In the genomic region with DNA sequence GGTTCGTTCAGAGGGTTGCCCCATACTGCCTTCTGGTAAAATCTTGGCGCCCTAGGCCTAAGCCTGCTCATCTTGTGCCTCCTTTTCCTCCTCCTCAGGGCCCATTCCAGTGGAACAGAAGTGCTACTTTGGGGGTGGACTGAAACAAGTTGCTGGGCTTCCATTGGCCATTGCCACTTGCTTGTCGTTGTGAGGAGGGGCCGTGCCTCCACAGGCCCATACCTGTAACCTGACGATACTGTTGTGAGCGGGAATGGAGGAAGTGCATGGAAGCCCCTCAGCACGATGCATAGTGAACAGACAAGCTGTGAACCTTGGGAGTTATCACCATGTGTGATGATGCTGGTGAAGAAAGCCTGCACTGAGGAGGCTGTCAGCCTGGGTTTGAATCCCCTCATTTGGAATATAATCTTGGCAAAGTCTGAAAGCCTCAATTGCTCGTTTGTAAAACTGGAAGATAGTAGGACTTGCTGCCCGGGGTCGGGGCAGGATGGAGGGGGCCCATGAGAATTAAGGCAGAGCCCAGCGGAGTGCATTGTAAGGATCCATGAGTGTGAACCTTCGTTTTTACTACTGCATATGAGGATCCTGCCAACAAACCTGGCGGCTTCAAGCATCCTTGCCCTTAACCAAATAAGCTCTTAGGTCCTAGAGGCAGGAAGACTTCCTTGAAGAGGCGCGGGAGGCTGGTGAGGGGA, we compare ENCODE assay signal across 8 cellular contexts. TPM values are rescaled to one million over a fixed set of nuclear protein-coding genes. Genes with fewer than 3 reads are reported as not detected.
DNase-seq lines count a peak whose midpoint lies in the region; ATAC-seq, FAIRE-seq and TF ChIP-seq lines count a peak whose summit lies in the region.

No MANE protein-coding gene starts in this region.

- H3K79me2 ChIP-seq in astrocyte (ENCODE audit: insufficient read depth, low read length), result peaks cover 40% of the 10 kb centered on the region

- in situ Hi-C loops in transverse colon (cut with MboI; ENCODE audit: low pct_ligation_motif_present in 1 of 4, low pct_unique_long_range_greater_than_20kb in 1 of 4, low sequenced_read_pairs in 3 of 4), result loop anchor here in 1 of 4 donors (10.0 kb wide), 1 partner anchor 66 kb away; no protein-coding TSS in a partner anchor

- H3K36me3 Mint-ChIP-seq in activated naive CD4-positive, alpha-beta T cell treated with anti-CD3 and anti-CD28 coated beads, Interleukin-2, amount 10 ng/mL, durations not matched to agents 7 days and 5 days, result no peaks in the 10 kb centered on the region
- peaks cover 2% of the 10 kb centered on the region for H3K36me3 Mint-ChIP-seq in astrocyte (ENCODE audit: low read depth, unreplicated experiment)

- H3K27me3 ChIP-seq in astrocyte (ENCODE audit: insufficient read depth, low read length) (no peaks in the 10 kb centered on the region), liver (ENCODE audit: control insufficient read depth in 4 of 4, insufficient read depth in 4 of 4, low read length in 3 of 4) (no peaks in the 10 kb centered on the region), transverse colon (no peaks in the 10 kb centered on the region)

- DNase-seq in activated naive CD4-positive, alpha-beta T cell treated with anti-CD3 and anti-CD28 coated beads, Interleukin-2, amount 10 ng/mL, durations not matched to agents 7 days and 5 days, result no peak
- DNase-seq in activated naive CD4-positive, alpha-beta T cell treated with anti-CD3 and anti-CD28 coated beads, Interleukin-2, amount 50 U/mL, for 16 hours, result no peak
- DNase-seq in astrocyte (ENCODE audit: low read depth) (no peak), transverse colon (no peak), mucosa of gallbladder (ENCODE audit: low spot score) (no peak)

- peaks cover 58% of the 10 kb centered on the region for H3K27me3 Mint-ChIP-seq in activated naive CD4-positive, alpha-beta T cell treated with anti-CD3 and anti-CD28 coated beads, Interleukin-2, amount 10 ng/mL, durations not matched to agents 7 days and 5 days
- H3K27me3 Mint-ChIP-seq in astrocyte (ENCODE audit: low read depth, unreplicated experiment), result no peaks in the 10 kb centered on the region

- H3K27ac Mint-ChIP-seq in activated naive CD4-positive, alpha-beta T cell treated with anti-CD3 and anti-CD28 coated beads, Interleukin-2, amount 10 ng/mL, durations not matched to agents 7 days and 5 days, result no peak overlapping the region
- H3K27ac Mint-ChIP-seq in astrocyte (ENCODE audit: unreplicated experiment), result no peak overlapping the region

- H3K9me3 ChIP-seq in astrocyte (ENCODE audit: insufficient read depth, low read depth, low read length), result no peaks in the 10 kb centered on the region
- H3K9me3 ChIP-seq in liver (ENCODE audit: control insufficient read depth in 4 of 4, low read length in 3 of 4), result no peaks in the 10 kb centered on the region
- H3K9me3 ChIP-seq in transverse colon, result no peaks in the 10 kb centered on the region

- H3K9ac ChIP-seq in astrocyte (ENCODE audit: low read length) (peak overlapping the region; percentile 98), liver (ENCODE audit: low read depth in 1 of 2, low read length in 2 of 2) (no peak overlapping the region)

- TF ChIP-seq RAD21 in liver (IDR thresholded peaks at IDR 0.05), result no peak

- no peaks in the 10 kb centered on the region for H3K9me3 Mint-ChIP-seq in activated naive CD4-positive, alpha-beta T cell treated with anti-CD3 and anti-CD28 coated beads, Interleukin-2, amount 10 ng/mL, durations not matched to agents 7 days and 5 days
- no peaks in the 10 kb centered on the region for H3K9me3 Mint-ChIP-seq in astrocyte (ENCODE audit: unreplicated experiment)

- H3K4me1 ChIP-seq in astrocyte (ENCODE audit: insufficient read depth, low read length) (peaks cover 31% of the 10 kb centered on the region), liver (ENCODE audit: control insufficient read depth in 4 of 4, insufficient read depth in 4 of 4, low read length in 3 of 4) (peaks cover 5 to 52% (median 22%) of the 10 kb centered on the region in 4 donors), transverse colon (peaks cover 3 to 45% (median 13%) of the 10 kb centered on the region in 4 donors)

- no peaks in the 10 kb centered on the region for H3K36me3 ChIP-seq in astrocyte (ENCODE audit: insufficient read depth, low read length)
- H3K36me3 ChIP-seq in liver (ENCODE audit: control insufficient read depth in 4 of 4, insufficient read depth in 3 of 4, low read depth in 1 of 4, low read length in 3 of 4), result no peaks in the 10 kb centered on the region
- H3K36me3 ChIP-seq in transverse colon, result no peaks in the 10 kb centered on the region

- peaks cover 13% of the 10 kb centered on the region for H3K4me1 Mint-ChIP-seq in activated naive CD4-positive, alpha-beta T cell treated with anti-CD3 and anti-CD28 coated beads, Interleukin-2, amount 10 ng/mL, durations not matched to agents 7 days and 5 days
- H3K4me1 Mint-ChIP-seq in astrocyte (ENCODE audit: low read depth, unreplicated experiment), result peaks cover 37% of the 10 kb centered on the region

- H3K4me3 ChIP-seq in astrocyte (ENCODE audit: insufficient read depth, low read depth, low read length) (peak overlapping the region; percentile 100), liver (ENCODE audit: low read depth in 1 of 3, low read length in 3 of 3) (peak overlapping the region in 2 of 3 donors; percentile 82 to 91), transverse colon (peak overlapping the region; percentile 51 to 95 (median 58))

- 65% methylated on average over 15 of the region's 15 CpGs for WGBS in liver
- 49 to 55% methylated on average over 5 to 15 of the region's 15 CpGs for WGBS in transverse colon (ENCODE audit: low coverage in 1 of 2), 2 donors

- no peak for TF ChIP-seq POLR2A in transverse colon (IDR thresholded peaks at IDR 0.05)

- H3K4me2 ChIP-seq in astrocyte (ENCODE audit: low read length), result peak overlapping the region; percentile 99

- TF ChIP-seq CTCF in astrocyte (IDR thresholded peaks at IDR 0.05; ENCODE audit: insufficient read depth, low read depth, low read length), result no peak
- TF ChIP-seq CTCF in liver (IDR thresholded peaks at IDR 0.05; ENCODE audit: low read depth, low read length, missing input control), result no peak
- no peak for TF ChIP-seq CTCF in transverse colon (IDR thresholded peaks at IDR 0.05)

- peak overlapping the region; percentile 68 for H3K4me3 Mint-ChIP-seq in activated naive CD4-positive, alpha-beta T cell treated with anti-CD3 and anti-CD28 coated beads, Interleukin-2, amount 10 ng/mL, durations not matched to agents 7 days and 5 days
- peak overlapping the region; percentile 85 for H3K4me3 Mint-ChIP-seq in astrocyte (ENCODE audit: unreplicated experiment)

- CTCF ChIA-PET in activated naive CD4-positive, alpha-beta T cell treated with anti-CD3 and anti-CD28 coated beads, Interleukin-2, amount 10 ng/mL, durations not matched to agents 7 days and 5 days (lab: Charles Lee), result interaction anchor here (2.1 kb wide), 1 partner anchor 13 kb away, joined by 8 read pairs; no protein-coding TSS in a partner anchor

- ATAC-seq in GM18519 (IDR thresholded peaks at IDR 0.05; ENCODE audit: low FRiP score, unreplicated experiment) (no peak), GM19452 (IDR thresholded peaks at IDR 0.05; ENCODE audit: unreplicated experiment) (no peak)

- peak overlapping the region; percentile 18 for H3K27ac ChIP-seq in astrocyte (ENCODE audit: low read depth, low read length)
- peak overlapping the region; percentile 12 to 42 for H3K27ac ChIP-seq in liver (ENCODE audit: low read depth in 1 of 2, low read length in 2 of 2)
- H3K27ac ChIP-seq in transverse colon, result peak overlapping the region; percentile 77 to 91 (median 80)

- FAIRE-seq in astrocyte (lab: Jason Lieb, UNC), result no peak

- TF ChIP-seq EP300 in transverse colon (IDR thresholded peaks at IDR 0.05; ENCODE audit: low read depth), result no peak

- H2AFZ ChIP-seq in astrocyte (ENCODE audit: low read depth, low read length), result peak overlapping the region; percentile 81

- intact Hi-C loops in transverse colon (cut with DNase I; ENCODE audit: low total_unique reads), result loop anchor here (10.0 kb wide), 1 partner anchor 86 kb away; no protein-coding TSS in a partner anchor

- H4K20me1 ChIP-seq in astrocyte (ENCODE audit: insufficient read depth, low read length), result peaks cover 9% of the 10 kb centered on the region

TF ChIP-seq in liver, 16 proteins besides CTCF, POLR2A, EP300 and RAD21:
- TF ChIP-seq, protein P1, sequence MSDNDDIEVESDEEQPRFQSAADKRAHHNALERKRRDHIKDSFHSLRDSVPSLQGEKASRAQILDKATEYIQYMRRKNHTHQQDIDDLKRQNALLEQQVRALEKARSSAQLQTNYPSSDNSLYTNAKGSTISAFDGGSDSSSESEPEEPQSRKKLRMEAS (IDR thresholded peaks at IDR 0.05), result no peak
- TF ChIP-seq GABPA (IDR thresholded peaks at IDR 0.05 in 1 of 2, conservative IDR thresholded peaks at IDR 0.05 in 1 of 2) (no peak), FOXA2 (IDR thresholded peaks at IDR 0.05) (no peak), NR2F2 (IDR thresholded peaks at IDR 0.05) (no peak), EGR1 (IDR thresholded peaks at IDR 0.05; ENCODE audit: low read depth in 2 of 2) (no peak), ATF3 (IDR thresholded peaks at IDR 0.05) (no peak), HNF4G (IDR thresholded peaks at IDR 0.05) (no peak), HNF4A (conservative IDR thresholded peaks at IDR 0.05) (no peak), TAF1 (conservative IDR thresholded peaks at IDR 0.05) (no peak), SP1 (IDR thresholded peaks at IDR 0.05) (no peak)
- TF ChIP-seq, protein P2, sequence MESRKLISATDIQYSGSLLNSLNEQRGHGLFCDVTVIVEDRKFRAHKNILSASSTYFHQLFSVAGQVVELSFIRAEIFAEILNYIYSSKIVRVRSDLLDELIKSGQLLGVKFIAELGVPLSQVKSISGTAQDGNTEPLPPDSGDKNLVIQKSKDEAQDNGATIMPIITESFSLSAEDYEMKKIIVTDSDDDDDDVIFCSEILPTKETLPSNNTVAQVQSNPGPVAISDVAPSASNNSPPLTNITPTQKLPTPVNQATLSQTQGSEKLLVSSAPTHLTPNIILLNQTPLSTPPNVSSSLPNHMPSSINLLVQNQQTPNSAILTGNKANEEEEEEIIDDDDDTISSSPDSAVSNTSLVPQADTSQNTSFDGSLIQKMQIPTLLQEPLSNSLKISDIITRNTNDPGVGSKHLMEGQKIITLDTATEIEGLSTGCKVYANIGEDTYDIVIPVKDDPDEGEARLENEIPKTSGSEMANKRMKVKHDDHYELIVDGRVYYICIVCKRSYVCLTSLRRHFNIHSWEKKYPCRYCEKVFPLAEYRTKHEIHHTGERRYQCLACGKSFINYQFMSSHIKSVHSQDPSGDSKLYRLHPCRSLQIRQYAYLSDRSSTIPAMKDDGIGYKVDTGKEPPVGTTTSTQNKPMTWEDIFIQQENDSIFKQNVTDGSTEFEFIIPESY (IDR thresholded peaks at IDR 0.05), result no peak
TF ChIP-seq in liver: peak in this region for 0.

RNA-seq across cellular contexts. Expression of gene PAPSS2, which starts 0.7 kb away (rescaled TPM):
- total RNA-seq in astrocyte, result 48.6 and 58.5 TPM in 2 replicates
- 10 to 100 TPM; 24.3 to 86.5 TPM for total RNA-seq in liver
- 10 to 100 TPM; 55.6 to 63.0 TPM for polyA plus RNA-seq in liver
- 100 to 1,000 TPM in 1 of 4 donors, 10 to 100 TPM in 3; 17.3 to 117 (median 88.4) TPM for total RNA-seq in transverse colon
- 96.4 TPM for total RNA-seq in mucosa of gallbladder

Comparison
In these comparisons a context has a peak if more than half of its experiments do, and no peak if none do; other contexts are left out.
1. H3K27ac ChIP-seq: peak in every context shown above with its lines; median percentile 80 in transverse colon; 27 in liver; 18 in astrocyte.